1 cellular context compared by ENCODE assay signal in the genomic region with DNA sequence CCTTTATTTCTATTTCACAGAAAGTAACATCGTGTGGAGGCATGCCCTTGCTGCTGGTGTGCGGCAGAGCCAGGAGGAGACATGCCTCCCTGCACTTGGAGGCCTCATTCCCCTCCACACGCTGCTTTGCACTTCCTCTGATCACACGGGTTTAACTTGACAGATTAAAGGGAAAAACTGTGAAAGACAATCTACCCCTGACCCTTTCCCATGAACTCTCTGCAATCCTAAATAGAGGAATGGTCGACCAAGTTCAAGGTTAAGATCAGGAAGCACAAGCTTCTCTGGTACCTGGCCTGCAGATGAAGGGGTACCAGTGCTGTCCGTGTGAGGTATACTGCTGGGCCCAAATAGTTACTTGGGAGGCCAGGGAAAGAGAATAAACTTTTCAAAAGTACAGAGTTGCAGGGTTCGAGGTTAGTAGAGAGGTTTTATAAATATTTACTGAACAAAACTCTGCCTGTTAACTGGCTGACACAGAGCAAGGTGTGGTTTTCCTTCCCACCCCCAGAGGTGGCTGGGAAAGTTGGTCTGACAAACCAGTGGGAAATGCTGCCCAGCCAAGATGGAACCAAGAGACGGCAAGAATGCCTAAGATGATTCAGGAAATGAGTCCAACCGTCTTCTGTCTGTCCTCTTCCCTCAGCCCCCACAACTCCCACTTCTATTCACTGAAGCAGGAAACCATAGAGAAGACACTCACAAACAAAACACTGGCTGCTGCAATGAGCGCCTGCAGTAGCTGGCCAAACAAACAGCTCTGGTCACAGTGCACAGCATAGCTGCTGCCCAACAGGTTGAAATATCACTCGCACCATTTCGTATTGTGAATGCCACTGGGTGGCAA.
TF ChIP-seq lines count a peak whose summit lies in the region.

No MANE protein-coding gene starts in this region.

TF ChIP-seq in IMR-90, 13 proteins besides CTCF, POLR2A, EP300 and RAD21 (continued from another document):
- TF ChIP-seq MAFK (IDR thresholded peaks at IDR 0.05; ENCODE audit: low read depth, low read length) = no peak
- no peak for TF ChIP-seq MXI1 (IDR thresholded peaks at IDR 0.05; ENCODE audit: borderline replicate concordance, low read depth, low read length)
- TF ChIP-seq, protein P1, sequence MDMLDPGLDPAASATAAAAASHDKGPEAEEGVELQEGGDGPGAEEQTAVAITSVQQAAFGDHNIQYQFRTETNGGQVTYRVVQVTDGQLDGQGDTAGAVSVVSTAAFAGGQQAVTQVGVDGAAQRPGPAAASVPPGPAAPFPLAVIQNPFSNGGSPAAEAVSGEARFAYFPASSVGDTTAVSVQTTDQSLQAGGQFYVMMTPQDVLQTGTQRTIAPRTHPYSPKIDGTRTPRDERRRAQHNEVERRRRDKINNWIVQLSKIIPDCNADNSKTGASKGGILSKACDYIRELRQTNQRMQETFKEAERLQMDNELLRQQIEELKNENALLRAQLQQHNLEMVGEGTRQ (IDR thresholded peaks at IDR 0.05; ENCODE audit: low read depth, low read length) = no peak
- no peak for TF ChIP-seq RFX5 (IDR thresholded peaks at IDR 0.05; ENCODE audit: low read depth, low read length)
- TF ChIP-seq SMC3 (IDR thresholded peaks at IDR 0.05; ENCODE audit: low read depth, low read length) = no peak; the same call in none of the 2 replicates
- peak; percentile 57 for TF ChIP-seq CEBPB (IDR thresholded peaks at IDR 0.05; ENCODE audit: low read depth, low read length)
- TF ChIP-seq FOS (IDR thresholded peaks at IDR 0.05; ENCODE audit: low read depth, low read length) = peak; percentile 63
- TF ChIP-seq RCOR1 (IDR thresholded peaks at IDR 0.05; ENCODE audit: insufficient replicate concordance, low read length) = no peak
- TF ChIP-seq NFE2L2 (IDR thresholded peaks at IDR 0.05; ENCODE audit: low read depth, low read length) = 0 out of 2 replicates have a peak, but pooled peaks have one; percentile 20
